12 cellular contexts compared by ENCODE assay signal in the genomic region with DNA sequence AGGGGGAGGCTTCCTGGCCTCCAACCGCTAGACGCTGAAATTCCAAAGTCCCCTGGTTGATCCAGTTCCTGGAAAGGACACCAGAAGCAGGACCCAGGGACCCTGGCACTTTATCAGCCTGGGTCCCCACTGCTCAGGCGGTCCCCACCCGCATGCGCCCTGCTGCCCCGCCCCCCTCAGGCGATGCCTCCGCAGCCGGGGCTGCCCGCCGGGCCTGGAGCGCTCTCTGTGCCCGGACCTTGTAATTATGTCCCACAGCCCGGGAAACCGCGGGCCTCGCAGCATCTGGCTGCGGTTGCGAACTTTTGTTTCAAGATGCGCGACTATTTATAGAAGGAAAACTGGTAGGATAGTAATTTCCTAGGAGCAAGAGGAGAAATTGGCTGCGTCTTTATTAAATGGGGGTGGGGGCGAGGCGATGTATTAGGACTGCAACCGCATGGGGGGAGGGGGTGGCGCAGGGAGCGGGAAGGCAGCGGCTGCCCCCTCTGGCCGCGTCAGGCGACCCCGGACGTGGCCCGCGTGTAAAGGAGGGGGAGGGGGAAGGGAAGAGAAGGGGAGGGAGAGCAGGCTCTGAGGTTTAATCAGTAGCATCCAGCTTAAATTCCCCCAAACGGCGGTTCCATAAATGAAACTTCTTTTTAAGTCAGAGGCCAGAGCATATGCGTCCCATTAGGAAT. TPM values are rescaled to one million over a fixed set of nuclear protein-coding genes. Genes with fewer than 3 reads are reported as not detected.
DNase-seq lines count a peak whose midpoint lies in the region; ATAC-seq and TF ChIP-seq lines count a peak whose summit lies in the region.
"Had no signal": no experiment of that assay in that cellular context is flagged by ENCODE, and none has a peak within 500 bp of the region (broad histone marks: within the 10 kb centered on the region; RNA-seq: fewer than 3 reads in every experiment).

No MANE protein-coding gene starts in this region.

- peaks cover 54% of the 10 kb centered on the region for H3K27me3 ChIP-seq in NT2/D1 (ENCODE audit: insufficient read depth, insufficient read length)
- H3K27me3 ChIP-seq in gastrocnemius medialis, result peaks cover 70 to 78% (median 71%) of the 10 kb centered on the region in 3 donors
- peaks cover 0 to 100% (median 16%) of the 10 kb centered on the region in 4 donors for H3K27me3 ChIP-seq in esophagus squamous epithelium
- H3K27me3 ChIP-seq in effector memory CD4-positive, alpha-beta T cell (replicated peaks; ENCODE audit: control insufficient read depth, insufficient read depth, low read length, poor library complexity, severe bottlenecking), result peaks cover 48% of the 10 kb centered on the region

- 16 to 36% methylated on average over 14 to 16 of the region's 38 CpGs for WGBS in esophagus squamous epithelium, 2 donors

- H3K36me3 ChIP-seq in ES-I3 (ENCODE audit: insufficient read depth, low read length), result no peaks in the 10 kb centered on the region
- no peaks in the 10 kb centered on the region for H3K36me3 ChIP-seq in NT2/D1 (ENCODE audit: insufficient read depth, insufficient read length, low read length)
- H3K36me3 ChIP-seq in gastrocnemius medialis, result no peaks in the 10 kb centered on the region
- H3K36me3 ChIP-seq in esophagus squamous epithelium, result no peaks in the 10 kb centered on the region
- H3K36me3 ChIP-seq in effector memory CD4-positive, alpha-beta T cell (ENCODE audit: control insufficient read depth, insufficient read depth, low read length), result no peaks in the 10 kb centered on the region

- peak overlapping the region; percentile 42 for H3K4me3 ChIP-seq in NT2/D1 (ENCODE audit: insufficient read length, low read depth)
- H3K4me3 ChIP-seq in fibroblast of pulmonary artery (replicated peaks; ENCODE audit: low read depth, low read length), result peak overlapping the region; percentile 19
- peak overlapping the region in 3 of 4 donors; percentile 22 to 44 (median 36) for H3K4me3 ChIP-seq in gastrocnemius medialis
- peak overlapping the region in 2 of 4 donors; percentile 35 to 60 for H3K4me3 ChIP-seq in esophagus squamous epithelium
- H3K4me3 ChIP-seq in effector memory CD4-positive, alpha-beta T cell (ENCODE audit: insufficient read depth, low read depth, low read length, poor library complexity, severe bottlenecking), result no peak overlapping the region

- no peak for ATAC-seq in gastrocnemius medialis
- no peak for ATAC-seq in HG02642 (IDR thresholded peaks at IDR 0.05; ENCODE audit: poor library complexity, unreplicated experiment)
- no peak for ATAC-seq in GM21447 (IDR thresholded peaks at IDR 0.05; ENCODE audit: unreplicated experiment)
- ATAC-seq: naive thymus-derived CD4-positive, alpha-beta T cell had no signal

- H3K4me1 ChIP-seq in ES-I3 (ENCODE audit: insufficient read depth, low read length), result peaks cover 12% of the 10 kb centered on the region; the same call in 1 of the 2 replicates
- peaks cover 20% of the 10 kb centered on the region for H3K4me1 ChIP-seq in NT2/D1 (ENCODE audit: insufficient read depth, insufficient read length)
- H3K4me1 ChIP-seq in gastrocnemius medialis, result peaks cover 5 to 12% of the 10 kb centered on the region in 2 donors
- H3K4me1 ChIP-seq in esophagus squamous epithelium, result peaks cover 26 to 69% (median 44%) of the 10 kb centered on the region in 3 donors
- peaks cover 10% of the 10 kb centered on the region for H3K4me1 ChIP-seq in effector memory CD4-positive, alpha-beta T cell (ENCODE audit: control insufficient read depth, insufficient read depth, low read length, poor library complexity, severe bottlenecking)

- TF ChIP-seq CTCF in fibroblast of pulmonary artery (IDR thresholded peaks at IDR 0.05; ENCODE audit: low read length, missing control alignments) (no peak), gastrocnemius medialis (IDR thresholded peaks at IDR 0.05 in 4 of 5, conservative IDR thresholded peaks at IDR 0.05 in 1 of 5) (no peak), esophagus squamous epithelium (IDR thresholded peaks at IDR 0.05) (no peak)

- H3K9me3 ChIP-seq in ES-I3 (ENCODE audit: control insufficient read depth, insufficient read depth, low read length) (peaks cover 11% of the 10 kb centered on the region), NT2/D1 (ENCODE audit: insufficient read depth, low read length) (peaks cover 16% of the 10 kb centered on the region; the same call in 1 of the 2 replicates), gastrocnemius medialis (no peaks in the 10 kb centered on the region), esophagus squamous epithelium (no peaks in the 10 kb centered on the region)
- H3K9me3 ChIP-seq in effector memory CD4-positive, alpha-beta T cell (ENCODE audit: control insufficient read depth, low read length), result no peaks in the 10 kb centered on the region

- TF ChIP-seq POLR2A in gastrocnemius medialis (IDR thresholded peaks at IDR 0.05) (no peak), esophagus squamous epithelium (IDR thresholded peaks at IDR 0.05) (no peak)

- no peak for DNase-seq in NT2/D1 (ENCODE audit: low read depth, low spot score)
- no peak for DNase-seq in fibroblast of pulmonary artery (ENCODE audit: low read depth)
- DNase-seq in gastrocnemius medialis, result no peak
- no peak for DNase-seq in esophagus squamous epithelium (lab: John Stamatoyannopoulos, UW)
- DNase-seq in effector memory CD4-positive, alpha-beta T cell, result no peak
- DNase-seq: naive thymus-derived CD4-positive, alpha-beta T cell; NCI-H2081 treated with DMSO at 0.1 percent for 48 hours; SW 1271 had no signal

- H3K27ac ChIP-seq in gastrocnemius medialis, result no peak overlapping the region
- no peak overlapping the region for H3K27ac ChIP-seq in esophagus squamous epithelium
- no peak overlapping the region for H3K27ac ChIP-seq in effector memory CD4-positive, alpha-beta T cell (ENCODE audit: insufficient read depth, low read length, poor library complexity, severe bottlenecking)

- in situ Hi-C loops in gastrocnemius medialis (cut with MboI; ENCODE audit: low sequenced_read_pairs in 4 of 4), result no loop called here

- intact Hi-C loops in gastrocnemius medialis (cut with DNase I; ENCODE audit: low total_unique reads) (no loop called here), esophagus squamous epithelium (cut with DNase I) (no loop called here)

- H3K9ac ChIP-seq in ES-I3 (ENCODE audit: low read depth, low read length) (peak overlapping the region; percentile 44; the same call in 1 of the 2 replicates), NT2/D1 (ENCODE audit: insufficient read length, low read depth) (peak overlapping the region; percentile 56)

RNA-seq across cellular contexts. Expression of a gene that starts 6.1 kb away (rescaled TPM):
- not detected for total RNA-seq in gastrocnemius medialis
- 10 to 100 TPM; 10.6 to 27.0 (median 16.1) TPM for total RNA-seq in esophagus squamous epithelium
- total RNA-seq: activated T-helper 1 cell treated with anti-CD3 and anti-CD28 coated beads, Interleukin-12 subunit alpha, Interleukin-12 subunit beta, Interleukin-2, Interleukin-4 antibody, amounts not matched to agents 30 ng/mL and 10 ng/mL and 1 ng/mL, durations not matched to agents 14 hours and 24 hours and 36 hours; naive thymus-derived CD4-positive, alpha-beta T cell had no signal

Comparison
In these comparisons a context has a peak if more than half of its experiments do, and no peak if none do; other contexts are left out.
1. RNA of a gene that starts 6.1 kb away (total RNA-seq): 10.6 to 27.0 TPM in esophagus squamous epithelium; not detected in gastrocnemius medialis; every median in the first group is over 10 times any median in the second.